1 cellular context compared by ENCODE assay signal in the genomic region with DNA sequence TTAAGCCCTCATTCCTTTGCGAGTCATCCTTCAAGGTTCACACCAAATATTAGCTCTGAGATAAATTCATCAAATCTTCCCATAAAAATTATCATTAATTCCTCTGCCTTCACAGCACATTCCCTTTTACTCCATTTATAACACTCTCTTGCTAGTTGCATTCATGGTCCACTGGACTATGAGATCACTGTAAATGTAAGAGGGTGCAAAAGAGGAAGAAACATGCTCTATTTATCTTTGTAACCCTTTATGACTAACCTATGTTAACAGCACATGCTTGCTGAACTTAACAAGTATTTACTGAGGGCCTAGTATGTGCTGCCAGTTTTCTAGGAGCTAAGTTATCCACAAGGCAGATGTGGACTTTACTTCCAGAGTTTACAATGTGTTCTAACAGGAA.
TF ChIP-seq lines count a peak whose summit lies in the region.

No MANE protein-coding gene starts in this region.

TF ChIP-seq in HepG2, 621 proteins besides CTCF, POLR2A, EP300 and RAD21 (continued from another document):
- TF ChIP-seq, protein P1, sequence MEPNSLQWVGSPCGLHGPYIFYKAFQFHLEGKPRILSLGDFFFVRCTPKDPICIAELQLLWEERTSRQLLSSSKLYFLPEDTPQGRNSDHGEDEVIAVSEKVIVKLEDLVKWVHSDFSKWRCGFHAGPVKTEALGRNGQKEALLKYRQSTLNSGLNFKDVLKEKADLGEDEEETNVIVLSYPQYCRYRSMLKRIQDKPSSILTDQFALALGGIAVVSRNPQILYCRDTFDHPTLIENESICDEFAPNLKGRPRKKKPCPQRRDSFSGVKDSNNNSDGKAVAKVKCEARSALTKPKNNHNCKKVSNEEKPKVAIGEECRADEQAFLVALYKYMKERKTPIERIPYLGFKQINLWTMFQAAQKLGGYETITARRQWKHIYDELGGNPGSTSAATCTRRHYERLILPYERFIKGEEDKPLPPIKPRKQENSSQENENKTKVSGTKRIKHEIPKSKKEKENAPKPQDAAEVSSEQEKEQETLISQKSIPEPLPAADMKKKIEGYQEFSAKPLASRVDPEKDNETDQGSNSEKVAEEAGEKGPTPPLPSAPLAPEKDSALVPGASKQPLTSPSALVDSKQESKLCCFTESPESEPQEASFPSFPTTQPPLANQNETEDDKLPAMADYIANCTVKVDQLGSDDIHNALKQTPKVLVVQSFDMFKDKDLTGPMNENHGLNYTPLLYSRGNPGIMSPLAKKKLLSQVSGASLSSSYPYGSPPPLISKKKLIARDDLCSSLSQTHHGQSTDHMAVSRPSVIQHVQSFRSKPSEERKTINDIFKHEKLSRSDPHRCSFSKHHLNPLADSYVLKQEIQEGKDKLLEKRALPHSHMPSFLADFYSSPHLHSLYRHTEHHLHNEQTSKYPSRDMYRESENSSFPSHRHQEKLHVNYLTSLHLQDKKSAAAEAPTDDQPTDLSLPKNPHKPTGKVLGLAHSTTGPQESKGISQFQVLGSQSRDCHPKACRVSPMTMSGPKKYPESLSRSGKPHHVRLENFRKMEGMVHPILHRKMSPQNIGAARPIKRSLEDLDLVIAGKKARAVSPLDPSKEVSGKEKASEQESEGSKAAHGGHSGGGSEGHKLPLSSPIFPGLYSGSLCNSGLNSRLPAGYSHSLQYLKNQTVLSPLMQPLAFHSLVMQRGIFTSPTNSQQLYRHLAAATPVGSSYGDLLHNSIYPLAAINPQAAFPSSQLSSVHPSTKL (CRISPR knock-in tag; IDR thresholded peaks at IDR 0.05), result peak; percentile 32; the same call in 1 of the 2 replicates
- TF ChIP-seq ZC3H4 (CRISPR knock-in tag; IDR thresholded peaks at IDR 0.05; ENCODE audit: borderline replicate concordance), result no peak
